In genomic region chr15:43516185-43516584, GRCh38 we compare ENCODE assay signal across 11 cellular contexts. TPM values are rescaled to one million over a fixed set of nuclear protein-coding genes. Genes with fewer than 3 reads are reported as not detected.
A peak's percentile ranks its signal among the peaks of the same experiment; 100 is the strongest.
DNase-seq lines count a peak whose midpoint lies in the region; ATAC-seq and TF ChIP-seq lines count a peak whose summit lies in the region.
"Had no signal": no experiment of that assay in that cellular context is flagged by ENCODE, and none has a peak within 500 bp of the region (broad histone marks: within the 10 kb centered on the region; RNA-seq: fewer than 3 reads in every experiment).

No MANE protein-coding gene starts in this region.

- H3K9me3 ChIP-seq in colonic mucosa = no peaks in the 10 kb centered on the region
- no peaks in the 10 kb centered on the region for H3K9me3 ChIP-seq in muscle layer of colon (ENCODE audit: low read length)
- no peaks in the 10 kb centered on the region for H3K9me3 ChIP-seq in uterus
- H3K9me3 ChIP-seq: neutrophil had no signal

- peaks cover 11% of the 10 kb centered on the region for H3K36me3 Mint-ChIP-seq in T-helper 2 cell treated with Interferon-gamma antibody and Interleukin-4, amounts not matched to agents 5 μg/mL and 100 μg/mL, for 36 hours (ENCODE audit: low read depth)

- H3K27me3 ChIP-seq in colonic mucosa (no peaks in the 10 kb centered on the region), muscle layer of colon (ENCODE audit: control insufficient read depth in 1 of 2, insufficient read depth in 2 of 2, low read length in 2 of 2) (no peaks in the 10 kb centered on the region), uterus (no peaks in the 10 kb centered on the region)

- TF ChIP-seq CTCF in colonic mucosa (IDR thresholded peaks at IDR 0.05) = no peak
- TF ChIP-seq CTCF in uterus (IDR thresholded peaks at IDR 0.05) = no peak

- no peak overlapping the region for H3K27ac ChIP-seq in colonic mucosa
- peak overlapping the region; percentile 95 for H3K27ac ChIP-seq in muscle layer of colon (ENCODE audit: low read depth, low read length)
- peak overlapping the region; percentile 75 to 81 for H3K27ac ChIP-seq in uterus
- H3K27ac ChIP-seq: neutrophil had no signal

- DNase-seq in T-helper 2 cell treated with Interferon-gamma antibody and Interleukin-4, amounts not matched to agents 5 μg/mL and 100 μg/mL, for 36 hours (ENCODE audit: low spot score) = no peak
- DNase-seq in T-helper 2 cell = no peak
- peak; percentile 47 for DNase-seq in colonic mucosa
- peak; percentile 47 to 55 for DNase-seq in uterus
- DNase-seq in germinal center (ENCODE audit: low spot score) = no peak
- DNase-seq in NCI-H748 (lab: John Stamatoyannopoulos, UW; ENCODE audit: unreplicated experiment) = no peak
- DNase-seq: AML-193 had no signal

- no peak overlapping the region for H3K4me3 ChIP-seq in colonic mucosa
- peak overlapping the region; percentile 41 to 73 for H3K4me3 ChIP-seq in muscle layer of colon (ENCODE audit: low read depth in 1 of 2, low read length in 2 of 2)
- no peak overlapping the region for H3K4me3 ChIP-seq in uterus

- TF ChIP-seq POLR2A in uterus (IDR thresholded peaks at IDR 0.05) = no peak

- H3K27me3 Mint-ChIP-seq in T-helper 2 cell treated with Interferon-gamma antibody and Interleukin-4, amounts not matched to agents 5 μg/mL and 100 μg/mL, for 36 hours (ENCODE audit: low read depth) = peaks cover 24% of the 10 kb centered on the region

- no peak for ATAC-seq in esophagus mucosa
- ATAC-seq: Panc1 had no signal

- H3K4me1 Mint-ChIP-seq in T-helper 2 cell treated with Interferon-gamma antibody and Interleukin-4, amounts not matched to agents 5 μg/mL and 100 μg/mL, for 36 hours (ENCODE audit: low read depth) = peaks cover 70% of the 10 kb centered on the region

- no peaks in the 10 kb centered on the region for H3K9me3 Mint-ChIP-seq in T-helper 2 cell treated with Interferon-gamma antibody and Interleukin-4, amounts not matched to agents 5 μg/mL and 100 μg/mL, for 36 hours

- intact Hi-C loops in colonic mucosa (cut with DNase I) (no loop called here), uterus (cut with DNase I; ENCODE audit: low total_unique reads) (no loop called here)

- H3K36me3 ChIP-seq in colonic mucosa = no peaks in the 10 kb centered on the region
- peaks cover 9% of the 10 kb centered on the region for H3K36me3 ChIP-seq in muscle layer of colon (ENCODE audit: insufficient read depth, low read length)
- no peaks in the 10 kb centered on the region for H3K36me3 ChIP-seq in uterus
- H3K36me3 ChIP-seq: neutrophil had no signal

- no peak overlapping the region for H3K27ac Mint-ChIP-seq in T-helper 2 cell treated with Interferon-gamma antibody and Interleukin-4, amounts not matched to agents 5 μg/mL and 100 μg/mL, for 36 hours

- H3K9ac ChIP-seq in colonic mucosa (ENCODE audit: low read depth in 2 of 2, low read length in 2 of 2) = no peak overlapping the region
- no peak overlapping the region for H3K9ac ChIP-seq in muscle layer of colon (ENCODE audit: low read length)

- H3K4me3 Mint-ChIP-seq in T-helper 2 cell treated with Interferon-gamma antibody and Interleukin-4, amounts not matched to agents 5 μg/mL and 100 μg/mL, for 36 hours = peak overlapping the region; percentile 25

- peaks cover 6% of the 10 kb centered on the region for H3K4me1 ChIP-seq in colonic mucosa
- H3K4me1 ChIP-seq in muscle layer of colon (ENCODE audit: insufficient read depth, low read length) = peaks cover 48% of the 10 kb centered on the region
- H3K4me1 ChIP-seq in uterus = peaks cover 5 to 7% of the 10 kb centered on the region in 2 donors

RNA-seq across cellular contexts. Expression of gene MAP1A, which starts 1.2 kb away (rescaled TPM):
- total RNA-seq in colonic mucosa = 1 to 10 TPM; 1.9 to 5.6 TPM
- total RNA-seq in uterus = 10 to 100 TPM in 3 of 4 donors, 1 to 10 TPM in 1; 5.9 to 27.6 (median 12.8) TPM
- total RNA-seq in esophagus mucosa = 0.76 TPM

RNA-seq across cellular contexts. Expression of gene TP53BP1, which starts 23.2 kb away (rescaled TPM):
- 10 to 100 TPM; 27.7 to 31.4 TPM for total RNA-seq in colonic mucosa
- 100 to 1,000 TPM in 1 of 4 donors, 10 to 100 TPM in 3; 30.2 to 150 (median 51.4) TPM for total RNA-seq in uterus
- total RNA-seq in esophagus mucosa = 16.5 TPM

Comparison
In these comparisons a context has a peak if more than half of its experiments do, and no peak if none do; other contexts are left out.
1. DNase-seq: peak in colonic mucosa (single experiment) and uterus (2 of 2); none in T-helper 2 cell treated with Interferon-gamma antibody and Interleukin-4, amounts not matched to agents 5 μg/mL and 100 μg/mL, for 36 hours (single experiment), T-helper 2 cell (0 of 5), germinal center (single experiment) and NCI-H748 (single experiment).
2. H3K4me3 ChIP-seq: peak in muscle layer of colon (2 of 2); none in colonic mucosa (single experiment) and uterus (0 of 2).